Comparison of ENCODE assay signal across 23 cellular contexts in the genomic region with DNA sequence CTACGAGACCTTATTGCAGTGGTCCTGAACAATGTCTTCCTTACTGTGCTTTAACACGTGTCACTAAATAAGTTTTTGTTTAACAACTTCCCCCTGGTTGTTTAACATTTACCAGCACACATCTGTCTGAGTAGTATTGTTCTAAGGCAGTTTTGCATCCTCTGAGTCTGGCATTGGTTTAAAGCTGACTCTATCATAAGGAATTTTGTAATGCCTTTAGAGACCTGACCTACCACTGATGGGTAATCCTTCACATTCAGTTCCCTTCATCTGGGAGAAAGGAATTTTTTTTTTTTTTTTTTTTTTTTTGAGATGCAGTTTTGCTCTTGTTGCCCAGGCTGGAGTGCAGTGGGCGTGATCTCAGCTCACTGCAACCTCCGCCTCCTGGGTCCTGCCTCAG. TPM values are rescaled to one million over a fixed set of nuclear protein-coding genes. Genes with fewer than 3 reads are reported as not detected.
DNase-seq lines count a peak whose midpoint lies in the region; ATAC-seq, FAIRE-seq and TF ChIP-seq lines count a peak whose summit lies in the region.
"Had no signal": no experiment of that assay in that cellular context is flagged by ENCODE, and none has a peak within 500 bp of the region (broad histone marks: within the 10 kb centered on the region; RNA-seq: fewer than 3 reads in every experiment).

No MANE protein-coding gene starts in this region.

- H2BK15ac ChIP-seq in H1 (ENCODE audit: low read length) = no peak overlapping the region

- no peak overlapping the region for H2AK5ac ChIP-seq in H1 (ENCODE audit: low read depth, low read length)

- no peak for FAIRE-seq in H1 (lab: Jason Lieb, UNC)
- FAIRE-seq: GM12878, HepG2, K562 had no signal

- no peaks in the 10 kb centered on the region for H3K9me3 ChIP-seq in H1 (ENCODE audit: insufficient read depth in 2 of 2, low read depth in 1 of 2, low read length in 1 of 2)
- H3K9me3 ChIP-seq in CD4-positive, alpha-beta T cell (ENCODE audit: control insufficient read depth, low read length) = no peaks in the 10 kb centered on the region
- H3K9me3 ChIP-seq: Peyer's patch had no signal

- H2AFZ ChIP-seq in H1 (ENCODE audit: low read length) = no peak overlapping the region
- H2AFZ ChIP-seq: GM23338 had no signal

- no peak overlapping the region for H2BK20ac ChIP-seq in H1 (ENCODE audit: low read length)

- H3K14ac ChIP-seq in H1 (ENCODE audit: insufficient read length) = no peak overlapping the region

- H3K4ac ChIP-seq in H1 (replicated peaks; ENCODE audit: insufficient read length, low read depth, low read length) = no peak overlapping the region

- no peak overlapping the region for H3K23ac ChIP-seq in H1 (ENCODE audit: insufficient read length)

- no peaks in the 10 kb centered on the region for H3K23me2 ChIP-seq in H1 (ENCODE audit: low read depth, low read length)

- H3K36me3 ChIP-seq in H1 (ENCODE audit: control insufficient read depth in 2 of 4, insufficient read depth in 4 of 4, low read length in 3 of 4) = no peaks in the 10 kb centered on the region
- H3K36me3 ChIP-seq: Peyer's patch had no signal

- H3K27ac ChIP-seq in H1 (ENCODE audit: low read depth, low read length) = no peak overlapping the region
- no peak overlapping the region for H3K27ac ChIP-seq in CD4-positive, alpha-beta T cell (ENCODE audit: low read depth, low read length)
- H3K27ac ChIP-seq: C4-2B, Peyer's patch had no signal

- POLR2A ChIA-PET in H1 (lab: Charles Lee; ENCODE audit: partially characterized antibody) = no interaction called here
- POLR2A ChIA-PET in CD4-positive, alpha-beta T cell (lab: Charles Lee) = no interaction called here

- no peak overlapping the region for H3K27ac Mint-ChIP-seq in CD4-positive, alpha-beta T cell
- H3K27ac Mint-ChIP-seq: GM23338 had no signal

- no peaks in the 10 kb centered on the region for H3K36me3 Mint-ChIP-seq in CD4-positive, alpha-beta T cell (ENCODE audit: low read depth)

- no peak overlapping the region for H3K4me3 Mint-ChIP-seq in CD4-positive, alpha-beta T cell
- H3K4me3 Mint-ChIP-seq: GM23338 had no signal

- H4K8ac ChIP-seq in H1 (ENCODE audit: extremely low read depth, insufficient read depth, low read length) = peak overlapping the region; percentile 12; the same call in 1 of the 2 replicates

- no peak overlapping the region for H2BK5ac ChIP-seq in H1 (ENCODE audit: low read depth, low read length)

- H4K91ac ChIP-seq in H1 (replicated peaks; ENCODE audit: insufficient read length, low read length) = no peak overlapping the region

- no peak overlapping the region for H3K18ac ChIP-seq in H1 (ENCODE audit: extremely low read depth, low read length)

- H3K9me3 Mint-ChIP-seq in CD4-positive, alpha-beta T cell = no peaks in the 10 kb centered on the region
- H3K9me3 Mint-ChIP-seq: GM23338 had no signal

- no peak for TF ChIP-seq RAD21 in H1 (IDR thresholded peaks at IDR 0.05 in 1 of 2, conservative IDR thresholded peaks at IDR 0.05 in 1 of 2; ENCODE audit: low read depth in 2 of 2, low read length in 2 of 2)

- DNase-seq in EH (ENCODE audit: low read depth) (peak; percentile 15), HCEC 1CT (peak; percentile 5), H1 (ENCODE audit: low read depth in 1 of 2, low spot score in 2 of 2) (no peak), stromal cell of bone marrow (ENCODE audit: low read depth) (peak; percentile 11), cortex of kidney (lab: John Stamatoyannopoulos, UW) (no peak), GOT3 (lab: John Stamatoyannopoulos, UW) (no peak)
- no peak for DNase-seq in CD4-positive, alpha-beta T cell
- DNase-seq: ACHN, NCI-H1092, NCI-H1436 treated with DMSO at 0.1 percent for 48 hours, NCI-H2029 treated with DMSO at 0.1 percent for 48 hours, NCI-H345, NCI-H524, NCI-H82, Peyer's patch, T-helper 1 cell had no signal

- H3K9ac ChIP-seq in H1 (replicated peaks in 1 of 4; ENCODE audit: extremely low read depth in 1 of 4, low read depth in 3 of 4, low read length in 3 of 4) = no peak overlapping the region

- no peak overlapping the region for H2BK120ac ChIP-seq in H1 (replicated peaks; ENCODE audit: low read depth, low read length)

- TF ChIP-seq POLR2A in H1 (IDR thresholded peaks at IDR 0.05; ENCODE audit: control extremely low read depth in 1 of 2, low read depth in 2 of 2, low read length in 2 of 2) = no peak

- no peak overlapping the region for H3K56ac ChIP-seq in H1 (replicated peaks; ENCODE audit: insufficient read length, low read depth, low read length)

- no peak overlapping the region for H2BK12ac ChIP-seq in H1 (ENCODE audit: low read depth, low read length)

- H3K27me3 ChIP-seq in H1 (replicated peaks in 1 of 4; ENCODE audit: control insufficient read depth in 3 of 4, extremely low read depth in 1 of 4, insufficient read depth in 3 of 4, low read length in 3 of 4) = no peaks in the 10 kb centered on the region
- H3K27me3 ChIP-seq in CD4-positive, alpha-beta T cell (ENCODE audit: control insufficient read depth, insufficient read depth, low read length) = no peaks in the 10 kb centered on the region
- H3K27me3 ChIP-seq: Peyer's patch had no signal

- H3K4me3 ChIP-seq in H1 (ENCODE audit: extremely low read depth in 1 of 4, insufficient read depth in 2 of 4, low read depth in 3 of 4, low read length in 4 of 4) = no peak overlapping the region
- H3K4me3 ChIP-seq: GM12878, GM23338, K562, Peyer's patch had no signal

- intact Hi-C loops in CD4-positive, alpha-beta T cell (cut with DNase I, micrococcal nuclease) = no loop called here

- no peaks in the 10 kb centered on the region for H3K4me1 Mint-ChIP-seq in CD4-positive, alpha-beta T cell (ENCODE audit: low read depth)
- H3K4me1 Mint-ChIP-seq: GM23338 had no signal

- peaks cover 21% of the 10 kb centered on the region for H3K27me3 Mint-ChIP-seq in CD4-positive, alpha-beta T cell

- H3K4me1 ChIP-seq in H1 (replicated peaks in 1 of 4; ENCODE audit: control insufficient read depth in 3 of 4, insufficient read depth in 4 of 4, low read length in 3 of 4) = no peaks in the 10 kb centered on the region

- CTCF ChIA-PET in H1 (lab: Charles Lee; ENCODE audit: partially characterized antibody) = no interaction called here
- CTCF ChIA-PET in CD4-positive, alpha-beta T cell (lab: Charles Lee) = no interaction called here

- no peaks in the 10 kb centered on the region for H4K20me1 ChIP-seq in H1 (replicated peaks in 1 of 2; ENCODE audit: control insufficient read depth in 1 of 2, insufficient read depth in 2 of 2, low read length in 2 of 2)

- no peaks in the 10 kb centered on the region; a peak in 1 of 4 replicates for H3K79me2 ChIP-seq in H1 (ENCODE audit: control insufficient read depth in 1 of 2, insufficient read depth in 2 of 2, low read length in 2 of 2)

- no peaks in the 10 kb centered on the region for H3K79me1 ChIP-seq in H1 (ENCODE audit: low read depth, low read length)

- H4K5ac ChIP-seq in H1 (ENCODE audit: insufficient read length, low read depth, low read length) = no peak overlapping the region

- TF ChIP-seq EP300 in H1 (IDR thresholded peaks at IDR 0.05; ENCODE audit: borderline replicate concordance in 1 of 2, low read depth in 2 of 2, low read length in 2 of 2) = no peak

- TF ChIP-seq CTCF in H1 (IDR thresholded peaks at IDR 0.05; ENCODE audit: control extremely low read depth in 1 of 3, insufficient read depth in 1 of 3, low read depth in 1 of 3, low read length in 3 of 3) = no peak
- no peak for TF ChIP-seq CTCF in CD4-positive, alpha-beta T cell (IDR thresholded peaks at IDR 0.05)

- WGBS in H1 (ENCODE audit: extremely low coverage in 1 of 2, insufficient coverage in 1 of 2, insufficient read length in 1 of 2, insufficient replicate concordance in 2 of 2, low coverage in 1 of 2, low lambda C conversion rate in 2 of 2, missing lambda C conversion rate in 1 of 2), 2 experiments = 89% methylated on average over 4 of the region's 4 CpGs; no CpG with 5 or more reads in 1 of the 2 experiments

- no peak for ATAC-seq in CD4-positive, alpha-beta T cell (ENCODE audit: poor library complexity)
- ATAC-seq in GM18873 (IDR thresholded peaks at IDR 0.05; ENCODE audit: low FRiP score, unreplicated experiment) = no peak
- ATAC-seq: GM12878, GM23338, HepG2, K562 had no signal

- H3K4me2 ChIP-seq in H1 (ENCODE audit: insufficient read depth in 1 of 2, low read depth in 2 of 2, low read length in 2 of 2) = no peak overlapping the region
- H3K4me2 ChIP-seq: GM23338 had no signal

TF ChIP-seq in H1, 55 proteins besides CTCF, POLR2A, EP300 and RAD21 (continues in another document):
- TF ChIP-seq ZNF274 (IDR thresholded peaks at IDR 0.05; ENCODE audit: borderline replicate concordance, extremely low read depth, low read length) (no peak), BCL11A (IDR thresholded peaks at IDR 0.05; ENCODE audit: low read depth in 2 of 2, low read length in 2 of 2) (no peak), SIRT6 (IDR thresholded peaks at IDR 0.05; ENCODE audit: low read length) (no peak), CBX5 (IDR thresholded peaks at IDR 0.05; ENCODE audit: low read depth, low read length) (no peak), TAF7 (optimal IDR thresholded peaks at IDR 0.05; ENCODE audit: borderline replicate concordance, low read depth, low read length) (no peak), POU5F1 (IDR thresholded peaks at IDR 0.05; ENCODE audit: low read depth, low read length) (no peak), EZH2 (IDR thresholded peaks at IDR 0.05; ENCODE audit: low read depth, low read length, severe bottlenecking) (no peak), NRF1 (IDR thresholded peaks at IDR 0.05; ENCODE audit: low read depth, low read length) (no peak)

RNA-seq across cellular contexts. Expression of gene PCAT7, which starts 20.0 kb away (rescaled TPM):
- 2.3 and 3.2 TPM in 2 replicates for total RNA-seq in H1 (2021; fragmentation: NEBNext Ultra II Directional; extraction: Animal tissue kit (Norgen Biotek cat#: 25700))
- 3.8 and 4.1 TPM in 2 replicates for polyA plus RNA-seq in H1 (2011; rRNA removed)
- 5.3 TPM for polyA plus RNA-seq in H1 (2011; cell fraction: cytosol; rRNA removed)
- 4.3 TPM for polyA plus RNA-seq in H1 (2011; cell fraction: nucleus; rRNA removed)
- 4.4 to 5.3 TPM (median 5.1 TPM) in 4 replicates for polyA plus RNA-seq in H1 (2012, experiment 1 of 2)
- polyA plus RNA-seq in H1 (2012, experiment 2 of 2) = 0.60 TPM
- polyA plus RNA-seq in H1 (2013, experiment 1 of 2) = 2.3 TPM
- polyA plus RNA-seq in H1 (2013, experiment 2 of 2) = 1.6 TPM
- polyA minus RNA-seq in H1 (2011; rRNA and poly(A)+ RNA removed) = 8.4 and 9.5 TPM in 2 replicates
- polyA minus RNA-seq in H1 (2011; cell fraction: cytosol; rRNA and poly(A)+ RNA removed) = 4.6 TPM
- 7.6 TPM for polyA minus RNA-seq in H1 (2011; cell fraction: nucleus; rRNA and poly(A)+ RNA removed)
- total RNA-seq in CD4-positive, alpha-beta T cell = not detected
- total RNA-seq: GM12878, LHCN-M2 had no signal

RNA-seq across cellular contexts. Expression of gene FBP2, which starts 58.7 kb away (rescaled TPM):
- not detected in 2 replicates for total RNA-seq in H1 (2021; fragmentation: NEBNext Ultra II Directional; extraction: Animal tissue kit (Norgen Biotek cat#: 25700))
- not detected in 2 replicates for polyA plus RNA-seq in H1 (2011; rRNA removed)
- not detected for polyA plus RNA-seq in H1 (2011; cell fraction: cytosol; rRNA removed)
- 0.17 TPM for polyA plus RNA-seq in H1 (2011; cell fraction: nucleus; rRNA removed)
- polyA plus RNA-seq in H1 (2012, experiment 1 of 2) = 0.24 to 0.38 TPM (median 0.33 TPM) in 3 of 4 replicates, not detected in the other
- polyA plus RNA-seq in H1 (2012, experiment 2 of 2) = not detected
- polyA plus RNA-seq in H1 (2013, experiment 1 of 2) = not detected
- polyA plus RNA-seq in H1 (2013, experiment 2 of 2) = not detected
- polyA minus RNA-seq in H1 (2011; rRNA and poly(A)+ RNA removed) = not detected in 2 replicates
- not detected for polyA minus RNA-seq in H1 (2011; cell fraction: cytosol; rRNA and poly(A)+ RNA removed)
- not detected for polyA minus RNA-seq in H1 (2011; cell fraction: nucleus; rRNA and poly(A)+ RNA removed)
- not detected for total RNA-seq in CD4-positive, alpha-beta T cell
- total RNA-seq: GM23338, HepG2, K562, LHCN-M2, Peyer's patch had no signal
- polyA plus RNA-seq: GM23338, HepG2 had no signal

Comparison
In these comparisons a context has a peak if more than half of its experiments do, and no peak if none do; other contexts are left out.
1. DNase-seq: peak in EH (single experiment), HCEC 1CT (single experiment) and stromal cell of bone marrow (single experiment); none in H1 (0 of 2), CD4-positive, alpha-beta T cell (0 of 10), cortex of kidney (single experiment) and GOT3 (single experiment).